8 cellular contexts compared by ENCODE assay signal in the genomic region with DNA sequence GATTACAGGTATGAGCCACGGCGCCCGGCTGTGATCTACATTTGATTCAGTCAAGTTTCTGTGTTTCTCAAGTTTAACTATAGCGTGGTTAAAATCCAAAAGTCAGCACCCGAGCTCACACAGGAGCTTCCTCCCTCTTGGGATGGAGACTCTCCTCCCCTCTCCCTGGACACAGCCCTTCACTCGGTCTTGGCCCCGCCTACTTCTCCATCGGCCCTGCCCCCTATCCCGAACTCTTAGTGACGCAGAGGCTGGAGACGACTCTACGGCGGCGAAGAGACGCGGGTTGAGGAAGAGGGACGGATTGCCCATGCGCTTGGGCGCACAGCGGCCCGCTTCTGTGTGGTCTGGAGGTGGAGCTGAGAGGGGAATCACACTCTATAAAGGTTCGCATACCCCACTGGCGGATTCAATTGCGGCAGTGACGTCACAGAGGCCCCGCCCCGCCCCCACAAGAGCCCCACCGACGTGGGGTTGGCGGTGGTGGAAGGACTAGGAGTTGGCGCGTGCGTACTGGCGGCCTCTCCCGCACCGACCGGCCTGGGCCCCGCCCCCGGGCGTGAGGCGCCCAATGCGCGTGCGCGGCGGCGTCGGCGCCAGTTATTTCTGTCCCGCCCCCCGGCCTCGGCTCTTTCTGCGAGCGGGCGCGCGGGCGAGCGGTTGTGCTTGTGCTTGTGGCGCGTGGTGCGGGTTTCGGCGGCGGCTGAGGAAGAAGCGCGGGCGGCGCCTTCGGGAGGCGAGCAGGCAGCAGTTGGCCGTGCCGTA. TPM values are rescaled to one million over a fixed set of nuclear protein-coding genes. Genes with fewer than 3 reads are reported as not detected.
DNase-seq lines count a peak whose midpoint lies in the region; ATAC-seq, FAIRE-seq and TF ChIP-seq lines count a peak whose summit lies in the region.

Gene TRIM28, plus strand, starts transcription at position 239 of the 765 bp plus-strand sequence. CDS start 694 bp downstream, outside the sequence.

- H3K27ac Mint-ChIP-seq in HFFc6 (peak within 1 kb of the TSS; percentile 98), progenitor cell of endocrine pancreas (peak within 1 kb of the TSS; percentile 100)
- peak within 1 kb of the TSS; percentile 99 for H3K27ac Mint-ChIP-seq in activated naive CD4-positive, alpha-beta T cell treated with anti-CD3 and anti-CD28 coated beads, Interleukin-2, amount 50 U/mL, for 24 hours

- H3K27me3 Mint-ChIP-seq in HFFc6 (ENCODE audit: insufficient read depth) (peaks cover 10% of the 10 kb centered on the region; the same call in 1 of the 2 replicates), progenitor cell of endocrine pancreas (peaks cover 13% of the 10 kb centered on the region)
- H3K27me3 Mint-ChIP-seq in activated naive CD4-positive, alpha-beta T cell treated with anti-CD3 and anti-CD28 coated beads, Interleukin-2, amount 50 U/mL, for 24 hours = peaks cover 2% of the 10 kb centered on the region

- H3K36me3 ChIP-seq in GM06990 (ENCODE audit: control insufficient read depth, insufficient read depth, low read length) = peaks cover 29% of the 10 kb centered on the region
- H3K36me3 ChIP-seq in OCI-LY7 (ENCODE audit: insufficient read depth, low read length) = peaks cover 43% of the 10 kb centered on the region

- peak; percentile 97 for ATAC-seq in Right ventricle myocardium inferior

- TF ChIP-seq CTCF in GM06990 (IDR thresholded peaks at IDR 0.05; ENCODE audit: insufficient read depth, low read length, poor library complexity, severe bottlenecking) (no peak), HFFc6 (IDR thresholded peaks at IDR 0.05) (no peak), OCI-LY7 (conservative IDR thresholded peaks at IDR 0.05; ENCODE audit: low read length) (no peak), progenitor cell of endocrine pancreas (IDR thresholded peaks at IDR 0.05; ENCODE audit: unreplicated experiment) (no peak)

- no peaks in the 10 kb centered on the region for H3K9me2 ChIP-seq in OCI-LY7 (ENCODE audit: insufficient read depth, low read length)

- peaks cover 38% of the 10 kb centered on the region for H3K79me2 ChIP-seq in OCI-LY7 (ENCODE audit: insufficient read depth, low read depth, low read length)

- H3K4me3 ChIP-seq in GM06990 (replicated peaks; ENCODE audit: low read depth, low read length) (peak within 1 kb of the TSS; percentile 77), OCI-LY7 (ENCODE audit: low read depth, low read length, poor library complexity, severe bottlenecking) (peak within 1 kb of the TSS; percentile 94)

- H3K9me3 ChIP-seq in OCI-LY7 (ENCODE audit: low read length) = no peaks in the 10 kb centered on the region

- H3K27me3 ChIP-seq in GM06990 (replicated peaks; ENCODE audit: control insufficient read depth, insufficient read depth, low read length) = no peaks in the 10 kb centered on the region

- H3K9me3 Mint-ChIP-seq in HFFc6 (no peaks in the 10 kb centered on the region), progenitor cell of endocrine pancreas (ENCODE audit: low read depth) (no peaks in the 10 kb centered on the region)
- H3K9me3 Mint-ChIP-seq in activated naive CD4-positive, alpha-beta T cell treated with anti-CD3 and anti-CD28 coated beads, Interleukin-2, amount 50 U/mL, for 24 hours = no peaks in the 10 kb centered on the region

- H3K4me3 Mint-ChIP-seq in HFFc6 = peak within 1 kb of the TSS; percentile 97
- H3K4me3 Mint-ChIP-seq in activated naive CD4-positive, alpha-beta T cell treated with anti-CD3 and anti-CD28 coated beads, Interleukin-2, amount 50 U/mL, for 24 hours = peak within 1 kb of the TSS; percentile 96
- H3K4me3 Mint-ChIP-seq in progenitor cell of endocrine pancreas (ENCODE audit: low read depth) = peak within 1 kb of the TSS; percentile 96

- peak within 1 kb of the TSS; percentile 98 for H3K4me2 ChIP-seq in OCI-LY7 (ENCODE audit: low read length)

- peaks cover 20% of the 10 kb centered on the region for H3K4me1 ChIP-seq in OCI-LY7 (ENCODE audit: insufficient read depth, low read length, poor library complexity, severe bottlenecking)

- intact Hi-C loops in OCI-LY7 (cut with micrococcal nuclease; ENCODE audit: unreplicated experiment) = loop anchor here (1.0 kb wide), 3 partner anchors 15 to 29 kb away; partner anchors contain the start of genes MZF1 and ZBTB45
- intact Hi-C loops in Right ventricle myocardium inferior (cut with DNase I) = loop anchor here (1.0 kb wide), 1 partner anchor 24 kb away; no protein-coding TSS in a partner anchor

- H2AFZ ChIP-seq in OCI-LY7 (ENCODE audit: low read length) = peak within 1 kb of the TSS; percentile 80

- CTCF ChIA-PET in OCI-LY7 (lab: Charles Lee; ENCODE audit: unreplicated experiment) = interaction anchor here (1.4 kb wide), 1 partner anchor 24 kb away, joined by 3 read pairs; the partner anchor contains the start of gene ZBTB45

- peaks cover 23% of the 10 kb centered on the region for H3K36me3 Mint-ChIP-seq in HFFc6 (ENCODE audit: low read depth)
- peaks cover 20% of the 10 kb centered on the region for H3K36me3 Mint-ChIP-seq in activated naive CD4-positive, alpha-beta T cell treated with anti-CD3 and anti-CD28 coated beads, Interleukin-2, amount 50 U/mL, for 24 hours
- peaks cover 15% of the 10 kb centered on the region for H3K36me3 Mint-ChIP-seq in progenitor cell of endocrine pancreas (ENCODE audit: insufficient read depth)

- DNase-seq in GM06990 (ENCODE audit: extremely low read depth, insufficient read length) = peak; percentile 97
- peak; percentile 99 for DNase-seq in HFFc6
- DNase-seq in OCI-LY7 (ENCODE audit: low spot score) = peak; percentile 98
- peak; percentile 98 for DNase-seq in Right ventricle myocardium inferior (ENCODE audit: missing footprints)
- DNase-seq in progenitor cell of endocrine pancreas (ENCODE audit: low spot score, unreplicated experiment) = peak; percentile 99
- DNase-seq in urothelium cell line (ENCODE audit: low spot score) = peak; percentile 97
- no peak for DNase-seq in NCI-H69 (lab: John Stamatoyannopoulos, UW)

- peaks cover 33% of the 10 kb centered on the region for H4K20me1 ChIP-seq in OCI-LY7 (ENCODE audit: insufficient read depth, low read length)

- H3K4me1 Mint-ChIP-seq in HFFc6 (ENCODE audit: low read depth) (peaks cover 22% of the 10 kb centered on the region), progenitor cell of endocrine pancreas (ENCODE audit: low read depth) (peaks cover 21% of the 10 kb centered on the region)
- peaks cover 26% of the 10 kb centered on the region for H3K4me1 Mint-ChIP-seq in activated naive CD4-positive, alpha-beta T cell treated with anti-CD3 and anti-CD28 coated beads, Interleukin-2, amount 50 U/mL, for 24 hours

- POLR2A ChIA-PET in OCI-LY7 (lab: Charles Lee) = interaction anchor here (1.0 to 1.7 kb wide), 4 partner anchors 9 to 23 kb away, joined by 4 to 14 read pairs (median 8); partner anchors contain the start of genes CHMP2A and ZBTB45

- H3K27ac ChIP-seq in OCI-LY7 (ENCODE audit: low read depth, low read length, poor library complexity, severe bottlenecking) = peak within 1 kb of the TSS; percentile 87

- no peak for FAIRE-seq in urothelium cell line (lab: Jason Lieb, UNC)

- no TSS peak for BruUV-seq in OCI-LY7 (replicated peaks; lab: Mats Ljungman, UMichigan)

RNA-seq across cellular contexts. Expression of gene TRIM28, which starts in this region (rescaled TPM):
- total RNA-seq in HFFc6 (2021; fragmentation: NEBNext Ultra II Directional; extraction: Animal tissue kit (Norgen Biotek cat#: 25700)) = 100 to 1,000 TPM; 376 to 529 (median 445) TPM
- 551 and 729 TPM in 2 replicates for total RNA-seq in OCI-LY7 (2014; rRNA removed; shearing (Covaris generic))
- total RNA-seq in OCI-LY7 (2022) (601 and 603 TPM in 2 replicates), Right ventricle myocardium inferior (143 TPM), progenitor cell of endocrine pancreas (699 and 731 TPM in 2 replicates)
